Comparison of ENCODE assay signal across 1 cellular context in genomic region chr20:57590485-57591288, GRCh38.
TF ChIP-seq lines count a peak whose summit lies in the region.

No MANE protein-coding gene starts in this region.

TF ChIP-seq in HepG2, 621 proteins besides CTCF, POLR2A, EP300 and RAD21 (continued from another document):
- no peak for TF ChIP-seq ZBTB10 (CRISPR knock-in tag; IDR thresholded peaks at IDR 0.05; ENCODE audit: borderline replicate concordance)
- no peak for TF ChIP-seq ZFAT (CRISPR knock-in tag; conservative IDR thresholded peaks at IDR 0.05)
- 0 out of 2 replicates have a peak, but pooled peaks have one; percentile 27 for TF ChIP-seq HBP1 (CRISPR knock-in tag; IDR thresholded peaks at IDR 0.05; ENCODE audit: low read depth)
- TF ChIP-seq LRRFIP1 (CRISPR knock-in tag; conservative IDR thresholded peaks at IDR 0.05), result no peak
- no peak for TF ChIP-seq FUBP1 (CRISPR knock-in tag; IDR thresholded peaks at IDR 0.05; ENCODE audit: borderline replicate concordance)
- TF ChIP-seq HMGXB4 (CRISPR knock-in tag; IDR thresholded peaks at IDR 0.05; ENCODE audit: borderline replicate concordance in 1 of 2, low read depth in 1 of 2), result 0 out of 4 replicates have a peak, but pooled peaks of 1 of the 2 experiments have one; percentile 31
- no peak for TF ChIP-seq SETDB1 (CRISPR knock-in tag; IDR thresholded peaks at IDR 0.05; ENCODE audit: borderline replicate concordance)
- TF ChIP-seq ZBTB39 (CRISPR knock-in tag; IDR thresholded peaks at IDR 0.05), result 0 out of 2 replicates have a peak, but pooled peaks have one; percentile 0
- 0 out of 2 replicates have a peak, but pooled peaks have one; percentile 3 for TF ChIP-seq HOXA9 (CRISPR knock-in tag; IDR thresholded peaks at IDR 0.05; ENCODE audit: borderline replicate concordance)
- no peak for TF ChIP-seq ZNF34 (CRISPR knock-in tag; IDR thresholded peaks at IDR 0.05; ENCODE audit: borderline replicate concordance)
- TF ChIP-seq ZNF564 (CRISPR knock-in tag; IDR thresholded peaks at IDR 0.05), result no peak
- no peak for TF ChIP-seq ZBTB8A (CRISPR knock-in tag; IDR thresholded peaks at IDR 0.05; ENCODE audit: borderline replicate concordance, low read depth)
- TF ChIP-seq ATF7-NPFF (CRISPR knock-in tag; IDR thresholded peaks at IDR 0.05; ENCODE audit: low read depth), result 0 out of 2 replicates have a peak, but pooled peaks have one; percentile 56
- TF ChIP-seq GATA4 (IDR thresholded peaks at IDR 0.05; ENCODE audit: borderline replicate concordance, low read depth), result no peak
- TF ChIP-seq BCL3 (CRISPR knock-in tag; IDR thresholded peaks at IDR 0.05), result no peak
- no peak for TF ChIP-seq RNF2 (conservative IDR thresholded peaks at IDR 0.05; ENCODE audit: low read depth)
- 0 out of 2 replicates have a peak, but pooled peaks have one; percentile 28 for TF ChIP-seq ZNF274 (CRISPR knock-in tag; IDR thresholded peaks at IDR 0.05)
- TF ChIP-seq ZNF672 (CRISPR knock-in tag; IDR thresholded peaks at IDR 0.05), result no peak
- TF ChIP-seq DPF2 (CRISPR knock-in tag; IDR thresholded peaks at IDR 0.05; ENCODE audit: borderline replicate concordance, low read depth), result no peak
- 0 out of 2 replicates have a peak, but pooled peaks have one; percentile 4 for TF ChIP-seq ZNF670 (CRISPR knock-in tag; IDR thresholded peaks at IDR 0.05; ENCODE audit: borderline replicate concordance)
- peak; percentile 46; the same call in 1 of the 2 replicates for TF ChIP-seq SP2 (CRISPR knock-in tag; IDR thresholded peaks at IDR 0.05)
- TF ChIP-seq MEIS1 (CRISPR knock-in tag; IDR thresholded peaks at IDR 0.05; ENCODE audit: borderline replicate concordance), result no peak
- TF ChIP-seq ZNF629 (CRISPR knock-in tag; conservative IDR thresholded peaks at IDR 0.05), result peak; percentile 45
- TF ChIP-seq ATF5 (CRISPR knock-in tag; IDR thresholded peaks at IDR 0.05; ENCODE audit: low read depth), result 0 out of 2 replicates have a peak, but pooled peaks have one; percentile 19
- TF ChIP-seq ZNF788 (CRISPR knock-in tag; IDR thresholded peaks at IDR 0.05; ENCODE audit: borderline replicate concordance), result 0 out of 2 replicates have a peak, but pooled peaks have one; percentile 2
- TF ChIP-seq NFIC (IDR thresholded peaks at IDR 0.05; ENCODE audit: low read length), result no peak
- TF ChIP-seq ZNF724P (CRISPR knock-in tag; IDR thresholded peaks at IDR 0.05; ENCODE audit: borderline replicate concordance), result 0 out of 2 replicates have a peak, but pooled peaks have one; percentile 16
